ENCODE assay signal across 8 cellular contexts in genomic region chr10:102713483-102713813, GRCh38. TPM values are rescaled to one million over a fixed set of nuclear protein-coding genes. Genes with fewer than 3 reads are reported as not detected.
DNase-seq lines count a peak whose midpoint lies in the region; ATAC-seq and TF ChIP-seq lines count a peak whose summit lies in the region.

No MANE protein-coding gene starts in this region.

- POLR2A ChIA-PET in HEK293T (lab: Yijun Ruan, JAX) = interaction anchor here (0.8 to 2.8 kb wide), 12 partner anchors 8 to 260 kb away, joined by 3 to 20 read pairs (median 4); partner anchors contain the start of genes AS3MT and TRIM8

- no peaks in the 10 kb centered on the region for H3K9me3 Mint-ChIP-seq in nephron

- H3K27me3 ChIP-seq in SJCRH30 = no peaks in the 10 kb centered on the region

- peak overlapping the region; percentile 93 to 99 (median 98) for H3K27ac Mint-ChIP-seq in nephron

- H3K36me3 ChIP-seq in SJCRH30 = no peaks in the 10 kb centered on the region

- peak overlapping the region; percentile 90 to 98 (median 92) for H3K4me3 Mint-ChIP-seq in nephron

- DNase-seq in HEK293T (ENCODE audit: extremely low spot score) = peak; percentile 67
- no peak for DNase-seq in SJCRH30
- no peak for DNase-seq in epithelial cell of prostate (ENCODE audit: low read depth, low spot score)
- DNase-seq in NCI-H1436 treated with DMSO at 0.1 percent for 48 hours (lab: John Stamatoyannopoulos, UW) = no peak
- DNase-seq in UCSD-AML1 (lab: John Stamatoyannopoulos, UW; ENCODE audit: unreplicated experiment) = no peak

- H3K9me3 ChIP-seq in SJCRH30 (replicated peaks) = no peaks in the 10 kb centered on the region

- no peaks in the 10 kb centered on the region for H3K36me3 Mint-ChIP-seq in nephron (ENCODE audit: low read depth)

- H3K27ac ChIP-seq in SJCRH30 = peak overlapping the region; percentile 61
- peak overlapping the region; percentile 17 for H3K27ac ChIP-seq in epithelial cell of prostate

- CTCF ChIA-PET in HEK293T (lab: Yijun Ruan, JAX) = interaction anchor here (0.8 to 1.9 kb wide), 3 partner anchors 8 to 99 kb away, joined by 4 to 10 read pairs (median 8); no protein-coding TSS in a partner anchor

- no peaks in the 10 kb centered on the region for H3K27me3 Mint-ChIP-seq in nephron (ENCODE audit: low read depth)

- peak in 2 of 3 experiments; percentile 52 to 56 for TF ChIP-seq CTCF in nephron (IDR thresholded peaks at IDR 0.05; ENCODE audit: unreplicated experiment in 3 of 3)

- H3K4me3 ChIP-seq in SJCRH30 = peak overlapping the region; percentile 78

- peaks cover 61% of the 10 kb centered on the region for H3K4me1 Mint-ChIP-seq in nephron

- peaks cover 25% of the 10 kb centered on the region for H3K4me1 ChIP-seq in SJCRH30

- ATAC-seq in GM18502 (IDR thresholded peaks at IDR 0.05; ENCODE audit: poor library complexity, unreplicated experiment) = peak; percentile 46
- ATAC-seq in GM18873 (IDR thresholded peaks at IDR 0.05; ENCODE audit: low FRiP score, unreplicated experiment) = no peak

TF ChIP-seq in HEK293T, 16 proteins besides CTCF, POLR2A, EP300 and RAD21:
- TF ChIP-seq TARDBP (IDR thresholded peaks at IDR 0.05) (no peak), LEF1 (IDR thresholded peaks at IDR 0.05; ENCODE audit: borderline replicate concordance) (no peak), BHLHE40 (IDR thresholded peaks at IDR 0.05; ENCODE audit: borderline replicate concordance) (no peak), FOXK2 (IDR thresholded peaks at IDR 0.05) (no peak), ELF4 (IDR thresholded peaks at IDR 0.05) (no peak), HDGF (IDR thresholded peaks at IDR 0.05; ENCODE audit: borderline replicate concordance) (no peak), SUZ12 (IDR thresholded peaks at IDR 0.05) (no peak), ARNT (IDR thresholded peaks at IDR 0.05) (no peak), CTBP1 (IDR thresholded peaks at IDR 0.05; ENCODE audit: borderline replicate concordance) (no peak), FOXA1 (IDR thresholded peaks at IDR 0.05) (no peak), L3MBTL2 (conservative IDR thresholded peaks at IDR 0.05) (no peak), FOXM1 (IDR thresholded peaks at IDR 0.05; ENCODE audit: borderline replicate concordance) (no peak), SP1 (IDR thresholded peaks at IDR 0.05) (no peak), PKNOX1 (IDR thresholded peaks at IDR 0.05) (no peak)

RNA-seq across cellular contexts. Expression of gene ARL3, which starts 0.7 kb away (rescaled TPM):
- total RNA-seq in SJCRH30 (2014; rRNA removed; shearing (Covaris generic)) = 17.6 and 18.0 TPM in 2 replicates

RNA-seq across cellular contexts. Expression of gene SFXN2, which starts 1.0 kb away (rescaled TPM):
- total RNA-seq in SJCRH30 (2014; rRNA removed; shearing (Covaris generic)) = 14.4 and 16.2 TPM in 2 replicates

RNA-seq across cellular contexts. Expression of gene WBP1L, which starts 30.3 kb away (rescaled TPM):
- 24.1 TPM in 2 replicates for total RNA-seq in SJCRH30 (2014; rRNA removed; shearing (Covaris generic))
